ENCODE assay signal across 25 cellular contexts in genomic region chr4:15500721-15501120, GRCh38.
"Had no signal": no experiment of that assay in that cellular context is flagged by ENCODE, and none has a peak within 500 bp of the region (broad histone marks: within the 10 kb centered on the region; RNA-seq: fewer than 3 reads in every experiment).

No MANE protein-coding gene starts in this region.

- H3K4me1 Mint-ChIP-seq: activated CD4-positive, alpha-beta memory T cell treated with anti-CD3 and anti-CD28 coated beads, Interleukin-2, amount 10 ng/mL, durations not matched to agents 7 days and 5 days; activated CD4-positive, alpha-beta T cell treated with anti-CD3 and anti-CD28 coated beads, Interleukin-2, amount 10 ng/mL, durations not matched to agents 7 days and 5 days; central memory CD8-positive, alpha-beta T cell had no signal

- DNase-seq: activated CD4-positive, alpha-beta memory T cell treated with anti-CD3 and anti-CD28 coated beads, Interleukin-2, amount 10 ng/mL, durations not matched to agents 7 days and 5 days; activated CD4-positive, alpha-beta T cell treated with anti-CD3 and anti-CD28 coated beads for 1 hour; activated CD4-positive, alpha-beta T cell treated with anti-CD3 and anti-CD28 coated beads for 4 hours; activated CD4-positive, alpha-beta T cell treated with anti-CD3 and anti-CD28 coated beads, Interleukin-2, amount 10 ng/mL, durations not matched to agents 7 days and 5 days; activated CD4-positive, alpha-beta T cell treated with anti-CD3 and anti-CD28 coated beads, Interleukin-2, amount 50 U/mL, for 4 hours; activated CD8-positive, alpha-beta memory T cell treated with anti-CD3 and anti-CD28 coated beads, Interleukin-2, amount 50 U/mL, for 48 hours; activated gamma-delta T cell; activated naive CD4-positive, alpha-beta T cell; activated naive CD4-positive, alpha-beta T cell treated with anti-CD3 and anti-CD28 coated beads, Interleukin-2, amount 50 U/mL, for 16 hours; activated T-cell treated with anti-CD3 and anti-CD28 coated beads for 4 hours; activated T-cell treated with anti-CD3 and anti-CD28 coated beads, Interleukin-2, amount 50 U/mL, for 24 hours; activated T-cell treated with anti-CD3 and anti-CD28 coated beads, Interleukin-2, amount 50 U/mL, for 72 hours; amniotic stem cell; anterior cingulate cortex; brain microvascular endothelial cell; dorsolateral prefrontal cortex; effector memory CD4-positive, alpha-beta T cell; endodermal cell; foreskin fibroblast; glutamatergic neuron; T-helper 2 cell had no signal

- H3K4me3 Mint-ChIP-seq: activated CD4-positive, alpha-beta memory T cell treated with anti-CD3 and anti-CD28 coated beads, Interleukin-2, amount 10 ng/mL, durations not matched to agents 7 days and 5 days; activated CD4-positive, alpha-beta T cell treated with anti-CD3 and anti-CD28 coated beads, Interleukin-2, amount 10 ng/mL, durations not matched to agents 7 days and 5 days; activated naive CD8-positive, alpha-beta T cell; activated T-cell treated with anti-CD3 and anti-CD28 coated beads, Interleukin-2, amount 50 U/mL, for 24 hours; activated T-cell treated with anti-CD3 and anti-CD28 coated beads, Interleukin-2, amount 50 U/mL, for 72 hours; central memory CD8-positive, alpha-beta T cell; dendritic cell treated with granulocyte-macrophage colony-stimulating factor and Interleukin-4, amounts not matched to agents 40 ng/mL and 50 ng/mL, for 4 days; endodermal cell; WTC11 had no signal

- H3K9me3 Mint-ChIP-seq: activated T-cell treated with anti-CD3 and anti-CD28 coated beads, Interleukin-2, amount 50 U/mL, for 72 hours; central memory CD8-positive, alpha-beta T cell; dendritic cell treated with granulocyte-macrophage colony-stimulating factor and Interleukin-4, amounts not matched to agents 40 ng/mL and 50 ng/mL, for 4 days had no signal

- H3K27ac Mint-ChIP-seq: activated CD4-positive, alpha-beta memory T cell treated with anti-CD3 and anti-CD28 coated beads, Interleukin-2, amount 10 ng/mL, durations not matched to agents 7 days and 5 days; activated CD4-positive, alpha-beta T cell treated with anti-CD3 and anti-CD28 coated beads, Interleukin-2, amount 10 ng/mL, durations not matched to agents 7 days and 5 days; activated naive CD8-positive, alpha-beta T cell; activated T-cell treated with anti-CD3 and anti-CD28 coated beads, Interleukin-2, amount 50 U/mL, for 24 hours; activated T-cell treated with anti-CD3 and anti-CD28 coated beads, Interleukin-2, amount 50 U/mL, for 72 hours; dendritic cell treated with granulocyte-macrophage colony-stimulating factor and Interleukin-4, amounts not matched to agents 40 ng/mL and 50 ng/mL, for 4 days; endodermal cell had no signal

- H3K27me3 Mint-ChIP-seq: activated CD4-positive, alpha-beta T cell treated with anti-CD3 and anti-CD28 coated beads, Interleukin-2, amount 10 ng/mL, durations not matched to agents 7 days and 5 days; activated naive CD8-positive, alpha-beta T cell; dendritic cell treated with granulocyte-macrophage colony-stimulating factor and Interleukin-4, amounts not matched to agents 40 ng/mL and 50 ng/mL, for 4 days had no signal
